9 cellular contexts compared by ENCODE assay signal in genomic region chr6:15421945-15422733, GRCh38.
DNase-seq lines count a peak whose midpoint lies in the region; ATAC-seq and TF ChIP-seq lines count a peak whose summit lies in the region.
"Had no signal": no experiment of that assay in that cellular context is flagged by ENCODE, and none has a peak within 500 bp of the region (broad histone marks: within the 10 kb centered on the region; RNA-seq: fewer than 3 reads in every experiment).

No MANE protein-coding gene starts in this region.

- peak overlapping the region; percentile 95 for H3K27ac Mint-ChIP-seq in activated CD4-positive, alpha-beta T cell treated with anti-CD3 and anti-CD28 coated beads, Interleukin-2, amount 10 ng/mL, durations not matched to agents 24 days and 14 days
- H3K27ac Mint-ChIP-seq in activated naive CD4-positive, alpha-beta T cell treated with anti-CD3 and anti-CD28 coated beads, Interleukin-2, amount 50 U/mL, for 24 hours: peak overlapping the region; percentile 74

- peaks cover 17% of the 10 kb centered on the region for H3K9me3 Mint-ChIP-seq in activated CD4-positive, alpha-beta T cell treated with anti-CD3 and anti-CD28 coated beads, Interleukin-2, amount 10 ng/mL, durations not matched to agents 24 days and 14 days
- peaks cover 5% of the 10 kb centered on the region for H3K9me3 Mint-ChIP-seq in activated naive CD4-positive, alpha-beta T cell treated with anti-CD3 and anti-CD28 coated beads, Interleukin-2, amount 50 U/mL, for 24 hours

- H3K9me3 ChIP-seq in Peyer's patch (peaks cover 0 to 5% (median 0%) of the 10 kb centered on the region in 4 donors), lower lobe of right lung (peaks cover 15% of the 10 kb centered on the region)

- TF ChIP-seq POLR2A in Peyer's patch (IDR thresholded peaks at IDR 0.05): no peak

- TF ChIP-seq CTCF in Peyer's patch (IDR thresholded peaks at IDR 0.05): no peak
- TF ChIP-seq CTCF in lower lobe of right lung (IDR thresholded peaks at IDR 0.05): no peak

- H3K4me3 ChIP-seq in Peyer's patch (no peak overlapping the region), lower lobe of right lung (no peak overlapping the region)
- H3K4me3 ChIP-seq: heart right ventricle had no signal

- intact Hi-C loops in activated CD4-positive, alpha-beta T cell treated with anti-CD3 and anti-CD28 coated beads, Interleukin-2, amount 10 ng/mL, durations not matched to agents 24 days and 14 days (cut with micrococcal nuclease): loop anchor here (2.0 to 5.0 kb wide), 2 partner anchors 21 to 80 kb away; no protein-coding TSS in a partner anchor
- intact Hi-C loops in lower lobe of right lung (cut with DNase I): no loop called here

- H3K36me3 ChIP-seq in Peyer's patch (no peaks in the 10 kb centered on the region), lower lobe of right lung (no peaks in the 10 kb centered on the region)
- H3K36me3 ChIP-seq: heart right ventricle had no signal

- H3K4me1 Mint-ChIP-seq in activated CD4-positive, alpha-beta T cell treated with anti-CD3 and anti-CD28 coated beads, Interleukin-2, amount 10 ng/mL, durations not matched to agents 24 days and 14 days: peaks cover 69% of the 10 kb centered on the region
- H3K4me1 Mint-ChIP-seq in activated naive CD4-positive, alpha-beta T cell treated with anti-CD3 and anti-CD28 coated beads, Interleukin-2, amount 50 U/mL, for 24 hours: peaks cover 75% of the 10 kb centered on the region

- peaks cover 0 to 13% (median 2%) of the 10 kb centered on the region in 4 donors for H3K4me1 ChIP-seq in Peyer's patch
- H3K4me1 ChIP-seq in lower lobe of right lung: peaks cover 32% of the 10 kb centered on the region

- peak; percentile 67 for ATAC-seq in HG02759 (IDR thresholded peaks at IDR 0.05; ENCODE audit: unreplicated experiment)
- no peak for ATAC-seq in lower lobe of right lung

- peak overlapping the region in 1 of 4 donors; percentile 25 for H3K27ac ChIP-seq in Peyer's patch
- no peak overlapping the region for H3K27ac ChIP-seq in lower lobe of right lung

- H3K27me3 ChIP-seq in Peyer's patch (no peaks in the 10 kb centered on the region), lower lobe of right lung (ENCODE audit: low read depth) (no peaks in the 10 kb centered on the region)
- H3K27me3 ChIP-seq: heart right ventricle had no signal

- H3K27me3 Mint-ChIP-seq in activated CD4-positive, alpha-beta T cell treated with anti-CD3 and anti-CD28 coated beads, Interleukin-2, amount 10 ng/mL, durations not matched to agents 24 days and 14 days: no peaks in the 10 kb centered on the region
- H3K27me3 Mint-ChIP-seq in activated naive CD4-positive, alpha-beta T cell treated with anti-CD3 and anti-CD28 coated beads, Interleukin-2, amount 50 U/mL, for 24 hours: no peaks in the 10 kb centered on the region

- peak overlapping the region; percentile 84 for H3K4me3 Mint-ChIP-seq in activated CD4-positive, alpha-beta T cell treated with anti-CD3 and anti-CD28 coated beads, Interleukin-2, amount 10 ng/mL, durations not matched to agents 24 days and 14 days
- H3K4me3 Mint-ChIP-seq in activated naive CD4-positive, alpha-beta T cell treated with anti-CD3 and anti-CD28 coated beads, Interleukin-2, amount 50 U/mL, for 24 hours: peak overlapping the region; percentile 71

- DNase-seq in activated CD4-positive, alpha-beta T cell treated with anti-CD3 and anti-CD28 coated beads, Interleukin-2, amount 10 ng/mL, durations not matched to agents 24 days and 14 days: peak; percentile 87
- no peak for DNase-seq in activated CD4-positive, alpha-beta T cell treated with anti-CD3 and anti-CD28 coated beads for 4 hours
- DNase-seq in stimulated activated CD8-positive, alpha-beta memory T cell treated with anti-CD3 and anti-CD28 coated beads, Interleukin-4, amount 100 ng/mL, for 24 hours (ENCODE audit: low read depth): peak; percentile 15
- DNase-seq in Peyer's patch (no peak), GM19240 (ENCODE audit: insufficient read length, low spot score) (no peak), lower lobe of right lung (no peak)
- DNase-seq: heart right ventricle had no signal

- peaks cover 70% of the 10 kb centered on the region for H3K36me3 Mint-ChIP-seq in activated CD4-positive, alpha-beta T cell treated with anti-CD3 and anti-CD28 coated beads, Interleukin-2, amount 10 ng/mL, durations not matched to agents 24 days and 14 days (ENCODE audit: low read depth)
- peaks cover 25% of the 10 kb centered on the region for H3K36me3 Mint-ChIP-seq in activated naive CD4-positive, alpha-beta T cell treated with anti-CD3 and anti-CD28 coated beads, Interleukin-2, amount 50 U/mL, for 24 hours

Comparison
In these comparisons a context has a peak if more than half of its experiments do, and no peak if none do; other contexts are left out.
1. DNase-seq: peak in activated CD4-positive, alpha-beta T cell treated with anti-CD3 and anti-CD28 coated beads, Interleukin-2, amount 10 ng/mL, durations not matched to agents 24 days and 14 days (single experiment) and stimulated activated CD8-positive, alpha-beta memory T cell treated with anti-CD3 and anti-CD28 coated beads, Interleukin-4, amount 100 ng/mL, for 24 hours (single experiment); none in activated CD4-positive, alpha-beta T cell treated with anti-CD3 and anti-CD28 coated beads for 4 hours (0 of 2), Peyer's patch (0 of 3), GM19240 (single experiment) and lower lobe of right lung (single experiment).